Comparison of ENCODE assay signal across 14 cellular contexts in genomic region chr15:66408254-66408653, GRCh38.
"Had no signal": no experiment of that assay in that cellular context is flagged by ENCODE, and none has a peak within 500 bp of the region (broad histone marks: within the 10 kb centered on the region; RNA-seq: fewer than 3 reads in every experiment).

No MANE protein-coding gene starts in this region.

- H3K27ac ChIP-seq: right atrium auricular region, testis, upper lobe of left lung had no signal

- DNase-seq: activated CD4-positive, alpha-beta T cell treated with anti-CD3 and anti-CD28 coated beads, Interleukin-2, amount 10 ng/mL, durations not matched to agents 7 days and 5 days; activated naive CD4-positive, alpha-beta T cell treated with anti-CD3 and anti-CD28 coated beads for 36 hours; activated T-cell treated with anti-CD3 and anti-CD28 coated beads for 4 hours; foreskin fibroblast; mesenchymal stem cell; stimulated activated CD4-positive, alpha-beta T cell treated with anti-CD3 and anti-CD28 coated beads, Interleukin-4, amount 100 ng/mL, for 24 hours; stimulated activated naive CD8-positive, alpha-beta T cell treated with anti-CD3 and anti-CD28 coated beads, Interleukin-15, Interleukin-2, amounts not matched to agents 100 U/mL and 50 U/mL, for 24 hours; T-helper 17 cell; testis had no signal

- H3K9me3 Mint-ChIP-seq: activated CD4-positive, alpha-beta T cell treated with anti-CD3 and anti-CD28 coated beads, Interleukin-2, amount 10 ng/mL, durations not matched to agents 7 days and 5 days; activated naive CD4-positive, alpha-beta T cell treated with anti-CD3 and anti-CD28 coated beads for 36 hours; activated T-helper 2 cell treated with anti-CD3 and anti-CD28 coated beads, Interferon-gamma antibody, Interleukin-2, Interleukin-4, amounts not matched to agents 10 μg/mL and 5 μg/mL and 100 μg/mL, durations not matched to agents 14 hours and 24 hours and 36 hours had no signal

- H3K36me3 ChIP-seq: cardiac muscle cell, right atrium auricular region, upper lobe of left lung had no signal

- H3K27ac Mint-ChIP-seq: activated naive CD4-positive, alpha-beta T cell treated with anti-CD3 and anti-CD28 coated beads for 36 hours; progenitor cell of endocrine pancreas; T-helper 17 cell had no signal

- H3K27me3 Mint-ChIP-seq: activated CD4-positive, alpha-beta T cell treated with anti-CD3 and anti-CD28 coated beads, Interleukin-2, amount 10 ng/mL, durations not matched to agents 7 days and 5 days; progenitor cell of endocrine pancreas; T-helper 17 cell had no signal

- H3K27me3 ChIP-seq: cardiac muscle cell, right atrium auricular region, testis, upper lobe of left lung had no signal

- H3K9me3 ChIP-seq: right atrium auricular region, testis, upper lobe of left lung had no signal

- H3K4me3 ChIP-seq: cardiac muscle cell, right atrium auricular region, testis, upper lobe of left lung had no signal

- H3K4me3 Mint-ChIP-seq: activated CD4-positive, alpha-beta T cell treated with anti-CD3 and anti-CD28 coated beads, Interleukin-2, amount 10 ng/mL, durations not matched to agents 7 days and 5 days; activated naive CD4-positive, alpha-beta T cell treated with anti-CD3 and anti-CD28 coated beads for 36 hours; T-helper 17 cell had no signal
